Comparison of ENCODE assay signal across 17 cellular contexts in genomic region chr3:130838898-130839572, GRCh38. TPM values are rescaled to one million over a fixed set of nuclear protein-coding genes. Genes with fewer than 3 reads are reported as not detected.
A peak's percentile ranks its signal among the peaks of the same experiment; 100 is the strongest.
DNase-seq lines count a peak whose midpoint lies in the region; ATAC-seq, FAIRE-seq and TF ChIP-seq lines count a peak whose summit lies in the region.
"Had no signal": no experiment of that assay in that cellular context is flagged by ENCODE, and none has a peak within 500 bp of the region (broad histone marks: within the 10 kb centered on the region; RNA-seq: fewer than 3 reads in every experiment).

No MANE protein-coding gene starts in this region.

- H3K27ac ChIP-seq in gastroesophageal sphincter (peak overlapping the region in 3 of 4 donors; percentile 26 to 48 (median 32)), kidney (ENCODE audit: low read depth in 2 of 2, low read length in 2 of 2) (no peak overlapping the region), endodermal cell (ENCODE audit: low read depth, low read length) (no peak overlapping the region)
- H3K27ac ChIP-seq: body of pancreas, prostate gland had no signal

- no peak overlapping the region for H3K4me3 Mint-ChIP-seq in endodermal cell

- H3K4me1 Mint-ChIP-seq in endodermal cell = peaks cover 2% of the 10 kb centered on the region

- H3K27ac Mint-ChIP-seq in endodermal cell = no peak overlapping the region

- H3K27me3 ChIP-seq in gastroesophageal sphincter = no peaks in the 10 kb centered on the region
- no peaks in the 10 kb centered on the region for H3K27me3 ChIP-seq in endodermal cell (ENCODE audit: control insufficient read depth, insufficient read depth, low read length, poor library complexity, severe bottlenecking)
- H3K27me3 ChIP-seq: body of pancreas had no signal

- no peak for FAIRE-seq in kidney (lab: Jason Lieb, UNC)

- WGBS in gastroesophageal sphincter (ENCODE audit: low coverage in 1 of 2), 2 donors = 52 to 53% methylated on average over 2 of the region's 2 CpGs
- 84 to 86% methylated on average over 1 to 2 of the region's 2 CpGs for WGBS in endodermal cell (ENCODE audit: insufficient coverage in 1 of 2, insufficient read length in 1 of 2), 2 experiments

- H3K27me3 Mint-ChIP-seq in endodermal cell (ENCODE audit: insufficient read depth) = no peaks in the 10 kb centered on the region

- H3K36me3 Mint-ChIP-seq in endodermal cell (ENCODE audit: low read depth) = no peaks in the 10 kb centered on the region

- H3K36me3 ChIP-seq in gastroesophageal sphincter (no peaks in the 10 kb centered on the region), kidney (ENCODE audit: control insufficient read depth in 1 of 2, insufficient read depth in 2 of 2, low read length in 2 of 2) (no peaks in the 10 kb centered on the region), endodermal cell (ENCODE audit: control insufficient read depth, insufficient read depth, low read length) (no peaks in the 10 kb centered on the region)
- H3K36me3 ChIP-seq: prostate gland had no signal

- H3K9ac ChIP-seq in kidney (ENCODE audit: low read length in 2 of 2) (no peak overlapping the region), endodermal cell (ENCODE audit: extremely low read depth, low read length, poor library complexity, severe bottlenecking) (no peak overlapping the region)

- peak; percentile 24 for ATAC-seq in GM19452 (IDR thresholded peaks at IDR 0.05; ENCODE audit: unreplicated experiment)
- ATAC-seq in gastroesophageal sphincter = peak; percentile 22
- ATAC-seq in HG02610 (IDR thresholded peaks at IDR 0.05; ENCODE audit: unreplicated experiment) = no peak
- ATAC-seq: body of pancreas, HCT116 had no signal

- H3K9me3 ChIP-seq in gastroesophageal sphincter (no peaks in the 10 kb centered on the region), kidney (ENCODE audit: control insufficient read depth in 1 of 2, low read length in 2 of 2) (no peaks in the 10 kb centered on the region), endodermal cell (ENCODE audit: control insufficient read depth, low read length) (no peaks in the 10 kb centered on the region)
- H3K9me3 ChIP-seq: body of pancreas, prostate gland had no signal

- no peak for TF ChIP-seq CTCF in gastroesophageal sphincter (IDR thresholded peaks at IDR 0.05)
- TF ChIP-seq CTCF in kidney (IDR thresholded peaks at IDR 0.05; ENCODE audit: borderline replicate concordance, extremely low read depth, insufficient read depth) = no peak
- no peak for TF ChIP-seq CTCF in endodermal cell (conservative IDR thresholded peaks at IDR 0.05)

- TF ChIP-seq EP300 in gastroesophageal sphincter (IDR thresholded peaks at IDR 0.05) = no peak

- H3K9me3 Mint-ChIP-seq in endodermal cell = no peaks in the 10 kb centered on the region

- H3K4me3 ChIP-seq in gastroesophageal sphincter = no peak overlapping the region
- H3K4me3 ChIP-seq in kidney (ENCODE audit: low read length in 2 of 2) = no peak overlapping the region
- H3K4me3 ChIP-seq in endodermal cell (ENCODE audit: low read length) = no peak overlapping the region
- H3K4me3 ChIP-seq: body of pancreas, prostate gland had no signal

- intact Hi-C loops in kidney (cut with DNase I) = no loop called here

- H3K4me1 ChIP-seq in gastroesophageal sphincter (peaks cover 0 to 34% (median 0%) of the 10 kb centered on the region in 3 donors), kidney (ENCODE audit: control insufficient read depth in 1 of 2, insufficient read depth in 1 of 2, low read depth in 1 of 2, low read length in 2 of 2) (no peaks in the 10 kb centered on the region), endodermal cell (ENCODE audit: control insufficient read depth, insufficient read depth, low read length) (no peaks in the 10 kb centered on the region)
- H3K4me1 ChIP-seq: body of pancreas, prostate gland had no signal

- no peak for TF ChIP-seq POLR2A in gastroesophageal sphincter (IDR thresholded peaks at IDR 0.05)

- DNase-seq in CD1c-positive myeloid dendritic cell (ENCODE audit: extremely low spot score) (peak; percentile 32), NCI-H2171 (lab: John Stamatoyannopoulos, UW) (peak; percentile 38), kidney (no peak), endodermal cell (no peak), NCI-H2227 treated with DMSO at 0.1 percent for 48 hours (lab: John Stamatoyannopoulos, UW) (no peak)
- DNase-seq: activated CD8-positive, alpha-beta memory T cell treated with anti-CD3 and anti-CD28 coated beads for 24 hours; activated effector memory CD4-positive, alpha-beta T cell treated with anti-CD3 and anti-CD28 coated beads, Interleukin-2, amount 50 U/mL, for 16 hours; effector memory CD4-positive, alpha-beta T cell; foreskin melanocyte; islet precursor cell; SHP77 had no signal

RNA-seq across cellular contexts. Expression of gene ATP2C1, which starts 54.8 kb away (rescaled TPM):
- total RNA-seq in gastroesophageal sphincter (10 to 100 TPM; 36.7 to 56.6 (median 44.8) TPM), kidney (102 TPM), endodermal cell (10 to 100 TPM; 76.8 to 81.3 TPM)
- polyA plus RNA-seq in kidney (ENCODE audit: insufficient read depth, low read depth, low replicate concordance) = 46.8 TPM
- polyA plus RNA-seq in endodermal cell (2013, experiment 1 of 2) = 71.9 TPM
- 59.1 TPM for polyA plus RNA-seq in endodermal cell (2013, experiment 2 of 2)

Comparison
In these comparisons a context has a peak if more than half of its experiments do, and no peak if none do; other contexts are left out.
1. DNase-seq: peak in CD1c-positive myeloid dendritic cell (single experiment) and NCI-H2171 (single experiment); none in kidney (single experiment), endodermal cell (single experiment) and NCI-H2227 treated with DMSO at 0.1 percent for 48 hours (single experiment).
2. H3K27ac ChIP-seq: peak in gastroesophageal sphincter (3 of 4); none in kidney (0 of 2) and endodermal cell (single experiment).